24 cellular contexts compared by ENCODE assay signal in genomic region chr17:59616253-59616920, GRCh38. TPM values are rescaled to one million over a fixed set of nuclear protein-coding genes. Genes with fewer than 3 reads are reported as not detected.
A peak's percentile ranks its signal among the peaks of the same experiment; 100 is the strongest.
DNase-seq lines count a peak whose midpoint lies in the region; ATAC-seq and TF ChIP-seq lines count a peak whose summit lies in the region.
"Had no signal": no experiment of that assay in that cellular context is flagged by ENCODE, and none has a peak within 500 bp of the region (broad histone marks: within the 10 kb centered on the region; RNA-seq: fewer than 3 reads in every experiment).

No MANE protein-coding gene starts in this region.

- no peaks in the 10 kb centered on the region for H3K9me3 ChIP-seq in BE2C
- H3K9me3 ChIP-seq in iPS-15b (ENCODE audit: control insufficient read depth, insufficient read depth, low read length), result no peaks in the 10 kb centered on the region
- no peaks in the 10 kb centered on the region for H3K9me3 ChIP-seq in CD8-positive, alpha-beta T cell (ENCODE audit: low read length)
- no peaks in the 10 kb centered on the region for H3K9me3 ChIP-seq in mammary epithelial cell (replicated peaks; ENCODE audit: insufficient read depth, low read length)
- H3K9me3 ChIP-seq in WERI-Rb-1 (ENCODE audit: severe bottlenecking), result no peaks in the 10 kb centered on the region
- H3K9me3 ChIP-seq: esophagus muscularis mucosa, gastrocnemius medialis, HAP-1, lower lobe of right lung, upper lobe of right lung had no signal

- H3K4me3 ChIP-seq in BE2C (ENCODE audit: low read depth, low read length) (no peak overlapping the region), GM23338 (no peak overlapping the region), iPS-15b (ENCODE audit: low read depth, low read length) (no peak overlapping the region), mammary epithelial cell (replicated peaks in 1 of 3; ENCODE audit: insufficient read depth in 1 of 3, low read depth in 2 of 3, low read length in 3 of 3) (no peak overlapping the region), WERI-Rb-1 (ENCODE audit: low read depth, low read length) (no peak overlapping the region)
- no peak overlapping the region for H3K4me3 ChIP-seq in CD8-positive, alpha-beta T cell (ENCODE audit: low read depth, low read length)
- H3K4me3 ChIP-seq: esophagus muscularis mucosa, gastrocnemius medialis, HAP-1, lower lobe of right lung, upper lobe of right lung had no signal

- H3K27ac Mint-ChIP-seq in GM23338, result peak overlapping the region; percentile 79
- no peak overlapping the region for H3K27ac Mint-ChIP-seq in CD8-positive, alpha-beta T cell

- no peak for TF ChIP-seq CTCF in BE2C (IDR thresholded peaks at IDR 0.05; ENCODE audit: low read depth, low read length)
- TF ChIP-seq CTCF in GM23338 (conservative IDR thresholded peaks at IDR 0.05; ENCODE audit: low read depth in 2 of 2), result no peak
- no peak for TF ChIP-seq CTCF in VCaP (conservative IDR thresholded peaks at IDR 0.05)
- TF ChIP-seq CTCF in CD8-positive, alpha-beta T cell (IDR thresholded peaks at IDR 0.05), result no peak
- no peak for TF ChIP-seq CTCF in mammary epithelial cell (conservative IDR thresholded peaks at IDR 0.05 in 1 of 2, IDR thresholded peaks at IDR 0.05 in 1 of 2; ENCODE audit: extremely low read depth in 1 of 2, insufficient read depth in 1 of 2, low read depth in 1 of 2, low read length in 2 of 2)
- no peak for TF ChIP-seq CTCF in WERI-Rb-1 (IDR thresholded peaks at IDR 0.05; ENCODE audit: low read depth, low read length)

- BruUV-seq in mammary epithelial cell (replicated peaks; lab: Mats Ljungman, UMichigan), result no TSS peak

- H3K4me1 ChIP-seq in BE2C, result peaks cover 9% of the 10 kb centered on the region; the same call in 1 of the 2 replicates
- peaks cover 11% of the 10 kb centered on the region for H3K4me1 ChIP-seq in GM23338 (ENCODE audit: insufficient read depth)
- no peaks in the 10 kb centered on the region for H3K4me1 ChIP-seq in iPS-15b (ENCODE audit: control insufficient read depth, insufficient read depth, low read length)
- peaks cover 8% of the 10 kb centered on the region for H3K4me1 ChIP-seq in CD8-positive, alpha-beta T cell (ENCODE audit: insufficient read depth, low read length)
- H3K4me1 ChIP-seq in mammary epithelial cell (ENCODE audit: insufficient read depth, low read length), result peaks cover 7% of the 10 kb centered on the region

- H4K20me1 ChIP-seq in GM23338 (replicated peaks; ENCODE audit: insufficient read depth) (peaks cover 6% of the 10 kb centered on the region; the same call in 1 of the 2 replicates), mammary epithelial cell (ENCODE audit: insufficient read depth, low read length) (no peaks in the 10 kb centered on the region)

- H3K27me3 Mint-ChIP-seq in GM23338 (ENCODE audit: insufficient read depth, low read depth, poor library complexity), result peaks cover 13% of the 10 kb centered on the region
- no peaks in the 10 kb centered on the region for H3K27me3 Mint-ChIP-seq in CD8-positive, alpha-beta T cell (ENCODE audit: low read depth)

- peak; percentile 20 for DNase-seq in BE2C
- DNase-seq in GM23338 (ENCODE audit: low spot score), result no peak
- DNase-seq in CD8-positive, alpha-beta T cell, result no peak
- no peak for DNase-seq in mammary epithelial cell
- DNase-seq in WERI-Rb-1, result no peak
- no peak for DNase-seq in iPS-NIHi11 (ENCODE audit: low spot score)
- DNase-seq: activated CD4-positive, alpha-beta T cell treated with anti-CD3 and anti-CD28 coated beads, Interleukin-2, amount 50 U/mL, for 48 hours; activated CD4-positive, CD25-positive, alpha-beta regulatory T cell; activated effector memory CD4-positive, alpha-beta T cell treated with anti-CD3 and anti-CD28 coated beads, Interleukin-2, amount 50 U/mL, for 16 hours; C1 segment of cervical spinal cord; effector CD8-positive, alpha-beta T cell; gastrocnemius medialis; hypothalamus; lower lobe of right lung; NCI-H1105; NCI-H2081; NCI-H446 treated with DMSO at 0.1 percent for 48 hours; substantia nigra; T1000; upper lobe of right lung had no signal

- dilution Hi-C loops in mammary epithelial cell (cut with HindIII; ENCODE audit: low sequenced_read_pairs), result no loop called here

- H3K4me1 Mint-ChIP-seq in GM23338, result peaks cover 18% of the 10 kb centered on the region
- H3K4me1 Mint-ChIP-seq in CD8-positive, alpha-beta T cell (ENCODE audit: low read depth), result peaks cover 21% of the 10 kb centered on the region

- CTCF ChIA-PET in CD8-positive, alpha-beta T cell (lab: Charles Lee), result no interaction called here
- CTCF ChIA-PET in mammary epithelial cell (lab: Charles Lee; ENCODE audit: low non-redundant PET), result no interaction called here

- in situ Hi-C loops in mammary epithelial cell (cut with MboI; ENCODE audit: low sequenced_read_pairs in 2 of 2), result no loop called here

- POLR2A ChIA-PET in CD8-positive, alpha-beta T cell (lab: Charles Lee), result interaction anchor here (1.1 kb wide), 1 partner anchor 26 kb away, joined by 4 read pairs; no protein-coding TSS in a partner anchor

- H3K4me2 ChIP-seq in GM23338 (no peak overlapping the region), mammary epithelial cell (ENCODE audit: insufficient read depth, low read depth, low read length) (no peak overlapping the region)

- H3K36me3 ChIP-seq in BE2C, result 0 out of 2 replicates have a peak, but pooled peaks cover 4% of the 10 kb centered on the region
- no peaks in the 10 kb centered on the region for H3K36me3 ChIP-seq in GM23338 (ENCODE audit: insufficient read depth)
- H3K36me3 ChIP-seq in iPS-15b (ENCODE audit: control insufficient read depth, insufficient read depth, low read length), result no peaks in the 10 kb centered on the region
- H3K36me3 ChIP-seq in CD8-positive, alpha-beta T cell (ENCODE audit: insufficient read depth, low read length), result no peaks in the 10 kb centered on the region
- no peaks in the 10 kb centered on the region for H3K36me3 ChIP-seq in mammary epithelial cell (ENCODE audit: insufficient read depth, low read length)
- peaks cover 7% of the 10 kb centered on the region for H3K36me3 ChIP-seq in WERI-Rb-1
- H3K36me3 ChIP-seq: gastrocnemius medialis, lower lobe of right lung, upper lobe of right lung had no signal

- no peak for ATAC-seq in GM23338
- ATAC-seq in CD8-positive, alpha-beta T cell, result no peak
- ATAC-seq: gastrocnemius medialis, lower lobe of right lung, upper lobe of right lung had no signal

- intact Hi-C loops in CD8-positive, alpha-beta T cell (cut with DNase I, micrococcal nuclease), result loop anchor here (5.0 to 10.0 kb wide), 5 partner anchors 36 to 1282 kb away; partner anchors contain the start of genes MTMR4 (in 1 of the 2), RNFT1 (in 1 of the 2) and YPEL2 (in 1 of the 2)
- intact Hi-C loops in mammary epithelial cell (cut with micrococcal nuclease), result loop anchor here (5.0 kb wide), 1 partner anchor 94 kb away; no protein-coding TSS in a partner anchor

- H3K36me3 Mint-ChIP-seq in GM23338 (ENCODE audit: low read depth), result no peaks in the 10 kb centered on the region; the same call in 2 of the 3 replicates
- H3K36me3 Mint-ChIP-seq in CD8-positive, alpha-beta T cell, result peaks cover 19% of the 10 kb centered on the region

- H3K9me3 Mint-ChIP-seq in GM23338, result no peaks in the 10 kb centered on the region; the same call in 2 of the 3 replicates
- no peaks in the 10 kb centered on the region for H3K9me3 Mint-ChIP-seq in CD8-positive, alpha-beta T cell

- H3K79me2 ChIP-seq in GM23338 (replicated peaks; ENCODE audit: insufficient read depth) (peaks cover 15% of the 10 kb centered on the region), mammary epithelial cell (ENCODE audit: insufficient read depth, low read length) (peaks cover 25% of the 10 kb centered on the region)

- H2AFZ ChIP-seq in GM23338 (no peak overlapping the region), mammary epithelial cell (ENCODE audit: low read depth, low read length) (no peak overlapping the region)

- WGBS in mammary epithelial cell (ENCODE audit: low coverage, missing lambda C conversion rate), result 100% methylated on average over 6 of the region's 7 CpGs

- H3K27me3 ChIP-seq in BE2C, result no peaks in the 10 kb centered on the region
- H3K27me3 ChIP-seq in GM23338 (ENCODE audit: insufficient read depth), result no peaks in the 10 kb centered on the region
- no peaks in the 10 kb centered on the region for H3K27me3 ChIP-seq in iPS-15b (ENCODE audit: control insufficient read depth, insufficient read depth, low read length)
- H3K27me3 ChIP-seq in CD8-positive, alpha-beta T cell (ENCODE audit: insufficient read depth, low read length), result no peaks in the 10 kb centered on the region
- no peaks in the 10 kb centered on the region for H3K27me3 ChIP-seq in mammary epithelial cell (ENCODE audit: insufficient read depth, low read length)
- H3K27me3 ChIP-seq in WERI-Rb-1 (ENCODE audit: insufficient read depth, low read depth, severe bottlenecking), result no peaks in the 10 kb centered on the region
- H3K27me3 ChIP-seq: esophagus muscularis mucosa, gastrocnemius medialis, upper lobe of right lung had no signal

- no peaks in the 10 kb centered on the region for H3K9me2 ChIP-seq in GM23338 (ENCODE audit: insufficient read depth)

- no peak overlapping the region for H3K27ac ChIP-seq in GM23338 (ENCODE audit: low read depth)
- H3K27ac ChIP-seq in VCaP, result peak overlapping the region; percentile 99
- H3K27ac ChIP-seq in CD8-positive, alpha-beta T cell (ENCODE audit: low read depth, low read length), result no peak overlapping the region
- H3K27ac ChIP-seq in mammary epithelial cell (ENCODE audit: insufficient read depth, low read depth, low read length), result no peak overlapping the region
- no peak overlapping the region for H3K27ac ChIP-seq in WERI-Rb-1
- H3K27ac ChIP-seq: lower lobe of right lung, upper lobe of right lung had no signal

- peak overlapping the region; percentile 47 for H3K9ac ChIP-seq in iPS-15b (ENCODE audit: low read depth, low read length)
- H3K9ac ChIP-seq in mammary epithelial cell (ENCODE audit: insufficient read depth, low read length), result no peak overlapping the region

- no peaks in the 10 kb centered on the region for H3F3A ChIP-seq in GM23338 (replicated peaks; ENCODE audit: low read depth)

- no peak overlapping the region for H3K4me3 Mint-ChIP-seq in GM23338
- H3K4me3 Mint-ChIP-seq in CD8-positive, alpha-beta T cell, result no peak overlapping the region

TF ChIP-seq in GM23338, 12 proteins besides CTCF, POLR2A, EP300 and RAD21 (continues in another document):
- TF ChIP-seq CREB1 (CRISPR knock-in tag; IDR thresholded peaks at IDR 0.05; ENCODE audit: low read depth) (no peak), STAT1 (IDR thresholded peaks at IDR 0.05; ENCODE audit: unreplicated experiment) (no peak)

RNA-seq across cellular contexts. Expression of gene CLTC, which starts 3.3 kb away (rescaled TPM):
- polyA plus RNA-seq in BE2C (2012; ENCODE audit: insufficient read depth, insufficient read length, low read depth), result 94.1 TPM
- 328 and 344 TPM in 2 replicates for total RNA-seq in GM23338 (2014; rRNA removed; shearing (Covaris generic))
- polyA plus RNA-seq in GM23338 (2016; fragmentation: Nextera tagmentation; extraction: Ambion mirVana) (93.1 and 107 TPM in 2 replicates), mammary epithelial cell (267 TPM)
- 10 to 100 TPM; 73.4 to 86.0 TPM for total RNA-seq in CD8-positive, alpha-beta T cell
- 100 to 1,000 TPM; 266 to 356 TPM for total RNA-seq in mammary epithelial cell
- polyA minus RNA-seq in mammary epithelial cell, result 336 TPM

RNA-seq across cellular contexts. Expression of gene DHX40, which starts 51.0 kb away (rescaled TPM):
- 28.6 TPM for polyA plus RNA-seq in BE2C (2012; ENCODE audit: insufficient read depth, insufficient read length, low read depth)
- 37.6 and 38.2 TPM in 2 replicates for total RNA-seq in GM23338 (2014; rRNA removed; shearing (Covaris generic))
- polyA plus RNA-seq in GM23338 (2016; fragmentation: Nextera tagmentation; extraction: Ambion mirVana) (14.5 and 17.3 TPM in 2 replicates), mammary epithelial cell (15.1 TPM)
- total RNA-seq in CD8-positive, alpha-beta T cell, result 10 to 100 TPM; 72.7 to 72.8 TPM
- total RNA-seq in mammary epithelial cell, result 10 to 100 TPM; 22.5 to 42.7 TPM
- polyA minus RNA-seq in mammary epithelial cell, result 23.0 TPM
